In genomic region chr4:76325072-76325471, GRCh38 we compare ENCODE assay signal across 32 cellular contexts.
"Had no signal": no experiment of that assay in that cellular context is flagged by ENCODE, and none has a peak within 500 bp of the region (broad histone marks: within the 10 kb centered on the region; RNA-seq: fewer than 3 reads in every experiment).

No MANE protein-coding gene starts in this region.

- H3K4me1 ChIP-seq: adrenal gland, breast epithelium, gastrocnemius medialis, heart left ventricle had no signal

- H3K4me3 ChIP-seq: adrenal gland, breast epithelium, cardiac muscle cell, coronary artery, dorsolateral prefrontal cortex, gastrocnemius medialis, heart left ventricle had no signal

- DNase-seq: activated B cell treated with CpG ODN at 0.5 μM for 24 hours; activated CD4-positive, alpha-beta T cell treated with anti-CD3 and anti-CD28 coated beads for 48 hours; activated CD4-positive, alpha-beta T cell treated with anti-CD3 and anti-CD28 coated beads, Interleukin-2, amount 50 U/mL, for 1 hour; activated CD4-positive, alpha-beta T cell treated with anti-CD3 and anti-CD28 coated beads, Interleukin-2, amount 50 U/mL, for 48 hours; activated CD8-positive, alpha-beta memory T cell treated with anti-CD3 and anti-CD28 coated beads for 24 hours; activated CD8-positive, alpha-beta T cell treated with anti-CD3 and anti-CD28 coated beads for 36 hours; activated effector memory CD4-positive, alpha-beta T cell treated with Interleukin-2 at 50 U/mL for 16 hours; activated naive CD4-positive, alpha-beta T cell treated with anti-CD3 and anti-CD28 coated beads for 36 hours; activated naive CD8-positive, alpha-beta T cell treated with anti-CD3 and anti-CD28 coated beads for 36 hours; activated naive CD8-positive, alpha-beta T cell treated with anti-CD3 and anti-CD28 coated beads, Interleukin-2, amount 50 U/mL, for 24 hours; activated T-cell treated with anti-CD3 and anti-CD28 coated beads, Interleukin-2, amount 50 U/mL, for 4 hours; adrenal gland; amygdala; aorta; central memory CD4-positive, alpha-beta T cell; cerebellar nuclear complex; dorsolateral prefrontal cortex; effector memory CD4-positive, alpha-beta T cell; endodermal cell; foreskin fibroblast; gastrocnemius medialis; glutamatergic neuron; heart left ventricle; T-helper 17 cell; T1000; WERI-Rb-1 had no signal

- H3K27ac ChIP-seq: adrenal gland, breast epithelium, cardiac muscle cell, coronary artery, dorsolateral prefrontal cortex, gastrocnemius medialis, heart left ventricle, WERI-Rb-1 had no signal

- H3K27me3 ChIP-seq: adrenal gland, breast epithelium, cardiac muscle cell, dorsolateral prefrontal cortex, gastrocnemius medialis, heart left ventricle had no signal

- H3K36me3 ChIP-seq: adrenal gland, breast epithelium, cardiac muscle cell, gastrocnemius medialis, heart left ventricle, WERI-Rb-1 had no signal

- ATAC-seq: activated CD4-positive, CD25-positive, alpha-beta regulatory T cell treated with anti-CD3 and anti-CD28 coated beads, Interleukin-2, amount 50 U/mL, for 24 hours; activated CD8-positive, alpha-beta T cell treated with anti-CD3 and anti-CD28 coated beads for 36 hours; activated naive CD8-positive, alpha-beta T cell treated with anti-CD3 and anti-CD28 coated beads, Interleukin-2, amount 50 U/mL, for 24 hours; activated T-cell treated with anti-CD3 and anti-CD28 coated beads, Interleukin-2, amount 50 U/mL, for 4 hours; activated T-helper 17 cell treated with anti-CD3 and anti-CD28 coated beads, Interleukin-2, amount 50 U/mL, for 72 hours; esophagus mucosa; gastrocnemius medialis; heart left ventricle; T-helper 17 cell had no signal
